1 cellular context compared by ENCODE assay signal in genomic region chr3:153161714-153162512, GRCh38.
TF ChIP-seq lines count a peak whose summit lies in the region.

RAP2B (plus strand) TSS chr3:153162226; CDS start chr3:153162694, 468 bp downstream.

TF ChIP-seq in K562, 482 proteins besides CTCF, POLR2A, EP300 and RAD21 (continued from another document and continues in another):
- TF ChIP-seq, protein P1, sequence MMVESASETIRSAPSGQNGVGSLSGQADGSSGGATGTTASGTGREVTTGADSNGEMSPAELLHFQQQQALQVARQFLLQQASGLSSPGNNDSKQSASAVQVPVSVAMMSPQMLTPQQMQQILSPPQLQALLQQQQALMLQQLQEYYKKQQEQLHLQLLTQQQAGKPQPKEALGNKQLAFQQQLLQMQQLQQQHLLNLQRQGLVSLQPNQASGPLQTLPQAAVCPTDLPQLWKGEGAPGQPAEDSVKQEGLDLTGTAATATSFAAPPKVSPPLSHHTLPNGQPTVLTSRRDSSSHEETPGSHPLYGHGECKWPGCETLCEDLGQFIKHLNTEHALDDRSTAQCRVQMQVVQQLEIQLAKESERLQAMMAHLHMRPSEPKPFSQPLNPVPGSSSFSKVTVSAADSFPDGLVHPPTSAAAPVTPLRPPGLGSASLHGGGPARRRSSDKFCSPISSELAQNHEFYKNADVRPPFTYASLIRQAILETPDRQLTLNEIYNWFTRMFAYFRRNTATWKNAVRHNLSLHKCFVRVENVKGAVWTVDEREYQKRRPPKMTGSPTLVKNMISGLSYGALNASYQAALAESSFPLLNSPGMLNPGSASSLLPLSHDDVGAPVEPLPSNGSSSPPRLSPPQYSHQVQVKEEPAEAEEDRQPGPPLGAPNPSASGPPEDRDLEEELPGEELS (CRISPR knock-in tag; IDR thresholded peaks at IDR 0.05; ENCODE audit: borderline replicate concordance), result no peak; the same call in 1 of the 2 replicates
- no peak for TF ChIP-seq SRSF9 (IDR thresholded peaks at IDR 0.05; ENCODE audit: borderline replicate concordance, low read depth, low read length)
- no peak for TF ChIP-seq ZNF717 (CRISPR knock-in tag; IDR thresholded peaks at IDR 0.05)
- TF ChIP-seq ZNF785 (CRISPR knock-in tag; IDR thresholded peaks at IDR 0.05), result no peak
- no peak for TF ChIP-seq JUNB (CRISPR knock-in tag; conservative IDR thresholded peaks at IDR 0.05)
- TF ChIP-seq MCM2 (IDR thresholded peaks at IDR 0.05; ENCODE audit: low read depth), result no peak
- no peak for TF ChIP-seq IFI16 (CRISPR knock-in tag; IDR thresholded peaks at IDR 0.05)
- peak; percentile 28; the same call in 1 of the 2 replicates for TF ChIP-seq TFAP4 (CRISPR knock-in tag; IDR thresholded peaks at IDR 0.05; ENCODE audit: borderline replicate concordance)
- TF ChIP-seq NCOA6 (IDR thresholded peaks at IDR 0.05), result no peak
- TF ChIP-seq SAFB2 (IDR thresholded peaks at IDR 0.05; ENCODE audit: borderline replicate concordance, low read depth, low read length, severe bottlenecking), result no peak
- TF ChIP-seq FOS (IDR thresholded peaks at IDR 0.05; ENCODE audit: extremely low read depth, insufficient read length), result no peak
- no peak for TF ChIP-seq TBL1XR1 (IDR thresholded peaks at IDR 0.05; ENCODE audit: low read length in 2 of 2)
- no peak for TF ChIP-seq BCL6 (CRISPR knock-in tag; IDR thresholded peaks at IDR 0.05)
- no peak for TF ChIP-seq USF2 (CRISPR knock-in tag; IDR thresholded peaks at IDR 0.05)
- TF ChIP-seq ETV6 (IDR thresholded peaks at IDR 0.05; ENCODE audit: borderline replicate concordance in 1 of 2, low read depth in 2 of 2, low read length in 1 of 2), result no peak
- peak; percentile 42; the same call in 1 of the 2 replicates for TF ChIP-seq ETV6 (CRISPR knock-in tag; IDR thresholded peaks at IDR 0.05; ENCODE audit: borderline replicate concordance)
- TF ChIP-seq, protein P2, sequence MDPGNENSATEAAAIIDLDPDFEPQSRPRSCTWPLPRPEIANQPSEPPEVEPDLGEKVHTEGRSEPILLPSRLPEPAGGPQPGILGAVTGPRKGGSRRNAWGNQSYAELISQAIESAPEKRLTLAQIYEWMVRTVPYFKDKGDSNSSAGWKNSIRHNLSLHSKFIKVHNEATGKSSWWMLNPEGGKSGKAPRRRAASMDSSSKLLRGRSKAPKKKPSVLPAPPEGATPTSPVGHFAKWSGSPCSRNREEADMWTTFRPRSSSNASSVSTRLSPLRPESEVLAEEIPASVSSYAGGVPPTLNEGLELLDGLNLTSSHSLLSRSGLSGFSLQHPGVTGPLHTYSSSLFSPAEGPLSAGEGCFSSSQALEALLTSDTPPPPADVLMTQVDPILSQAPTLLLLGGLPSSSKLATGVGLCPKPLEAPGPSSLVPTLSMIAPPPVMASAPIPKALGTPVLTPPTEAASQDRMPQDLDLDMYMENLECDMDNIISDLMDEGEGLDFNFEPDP (CRISPR knock-in tag; IDR thresholded peaks at IDR 0.05), result no peak
- no peak for TF ChIP-seq NCOA1 (IDR thresholded peaks at IDR 0.05; ENCODE audit: low read depth)
- TF ChIP-seq TGIF2 (CRISPR knock-in tag; IDR thresholded peaks at IDR 0.05), result no peak; the same call in 1 of the 2 replicates
- no peak for TF ChIP-seq ZNF174 (CRISPR knock-in tag; IDR thresholded peaks at IDR 0.05)
- peak; percentile 95 for TF ChIP-seq TAF1 (IDR thresholded peaks at IDR 0.05; ENCODE audit: control insufficient read depth, extremely low read depth, insufficient read depth, low read length, severe bottlenecking)
- TF ChIP-seq ZNF165 (CRISPR knock-in tag; IDR thresholded peaks at IDR 0.05; ENCODE audit: borderline replicate concordance), result no peak
- TF ChIP-seq GMEB1 (CRISPR knock-in tag; IDR thresholded peaks at IDR 0.05), result peak; percentile 50; the same call in 1 of the 2 replicates
- no peak; the same call in 1 of the 2 replicates for TF ChIP-seq ARID4B (CRISPR knock-in tag; IDR thresholded peaks at IDR 0.05)
- TF ChIP-seq NR2C2 (CRISPR knock-in tag; IDR thresholded peaks at IDR 0.05), result no peak
- no peak; the same call in none of the 2 replicates for TF ChIP-seq NR2C2 (tag; IDR thresholded peaks at IDR 0.05)
- TF ChIP-seq, protein P3, sequence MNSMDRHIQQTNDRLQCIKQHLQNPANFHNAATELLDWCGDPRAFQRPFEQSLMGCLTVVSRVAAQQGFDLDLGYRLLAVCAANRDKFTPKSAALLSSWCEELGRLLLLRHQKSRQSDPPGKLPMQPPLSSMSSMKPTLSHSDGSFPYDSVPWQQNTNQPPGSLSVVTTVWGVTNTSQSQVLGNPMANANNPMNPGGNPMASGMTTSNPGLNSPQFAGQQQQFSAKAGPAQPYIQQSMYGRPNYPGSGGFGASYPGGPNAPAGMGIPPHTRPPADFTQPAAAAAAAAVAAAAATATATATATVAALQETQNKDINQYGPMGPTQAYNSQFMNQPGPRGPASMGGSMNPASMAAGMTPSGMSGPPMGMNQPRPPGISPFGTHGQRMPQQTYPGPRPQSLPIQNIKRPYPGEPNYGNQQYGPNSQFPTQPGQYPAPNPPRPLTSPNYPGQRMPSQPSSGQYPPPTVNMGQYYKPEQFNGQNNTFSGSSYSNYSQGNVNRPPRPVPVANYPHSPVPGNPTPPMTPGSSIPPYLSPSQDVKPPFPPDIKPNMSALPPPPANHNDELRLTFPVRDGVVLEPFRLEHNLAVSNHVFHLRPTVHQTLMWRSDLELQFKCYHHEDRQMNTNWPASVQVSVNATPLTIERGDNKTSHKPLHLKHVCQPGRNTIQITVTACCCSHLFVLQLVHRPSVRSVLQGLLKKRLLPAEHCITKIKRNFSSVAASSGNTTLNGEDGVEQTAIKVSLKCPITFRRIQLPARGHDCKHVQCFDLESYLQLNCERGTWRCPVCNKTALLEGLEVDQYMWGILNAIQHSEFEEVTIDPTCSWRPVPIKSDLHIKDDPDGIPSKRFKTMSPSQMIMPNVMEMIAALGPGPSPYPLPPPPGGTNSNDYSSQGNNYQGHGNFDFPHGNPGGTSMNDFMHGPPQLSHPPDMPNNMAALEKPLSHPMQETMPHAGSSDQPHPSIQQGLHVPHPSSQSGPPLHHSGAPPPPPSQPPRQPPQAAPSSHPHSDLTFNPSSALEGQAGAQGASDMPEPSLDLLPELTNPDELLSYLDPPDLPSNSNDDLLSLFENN (IDR thresholded peaks at IDR 0.05; ENCODE audit: low read depth in 2 of 2, low read length in 2 of 2), result 0 out of 4 replicates have a peak, but pooled peaks of 1 of the 2 experiments have one; percentile 19
- no peak for TF ChIP-seq CEBPB (tag; IDR thresholded peaks at IDR 0.05)
- no peak for TF ChIP-seq SREBF2 (CRISPR knock-in tag; IDR thresholded peaks at IDR 0.05)
- TF ChIP-seq IRF2 (CRISPR knock-in tag; IDR thresholded peaks at IDR 0.05), result no peak
- no peak for TF ChIP-seq NBN (IDR thresholded peaks at IDR 0.05; ENCODE audit: low read depth)
- TF ChIP-seq RBM34 (IDR thresholded peaks at IDR 0.05; ENCODE audit: borderline replicate concordance, insufficient read depth, low read length), result no peak
- no peak for TF ChIP-seq HDAC6 (IDR thresholded peaks at IDR 0.05; ENCODE audit: low read depth, low read length)
- no peak for TF ChIP-seq ASH1L (IDR thresholded peaks at IDR 0.05; ENCODE audit: borderline replicate concordance, low read depth, partially characterized antibody)
- no peak for TF ChIP-seq ATF4 (CRISPR knock-in tag; IDR thresholded peaks at IDR 0.05)
- TF ChIP-seq ATF2 (CRISPR knock-in tag; IDR thresholded peaks at IDR 0.05), result no peak
- no peak for TF ChIP-seq CAMTA2 (CRISPR knock-in tag; conservative IDR thresholded peaks at IDR 0.05)
- no peak for TF ChIP-seq PCBP2 (IDR thresholded peaks at IDR 0.05; ENCODE audit: low read depth, low read length, poor library complexity, severe bottlenecking)
- TF ChIP-seq KLF6 (CRISPR knock-in tag; IDR thresholded peaks at IDR 0.05; ENCODE audit: borderline replicate concordance), result no peak
- TF ChIP-seq PCBP1 (IDR thresholded peaks at IDR 0.05; ENCODE audit: low read depth, low read length, poor library complexity, severe bottlenecking), result peak; percentile 28
- TF ChIP-seq, protein P4, sequence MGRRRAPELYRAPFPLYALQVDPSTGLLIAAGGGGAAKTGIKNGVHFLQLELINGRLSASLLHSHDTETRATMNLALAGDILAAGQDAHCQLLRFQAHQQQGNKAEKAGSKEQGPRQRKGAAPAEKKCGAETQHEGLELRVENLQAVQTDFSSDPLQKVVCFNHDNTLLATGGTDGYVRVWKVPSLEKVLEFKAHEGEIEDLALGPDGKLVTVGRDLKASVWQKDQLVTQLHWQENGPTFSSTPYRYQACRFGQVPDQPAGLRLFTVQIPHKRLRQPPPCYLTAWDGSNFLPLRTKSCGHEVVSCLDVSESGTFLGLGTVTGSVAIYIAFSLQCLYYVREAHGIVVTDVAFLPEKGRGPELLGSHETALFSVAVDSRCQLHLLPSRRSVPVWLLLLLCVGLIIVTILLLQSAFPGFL (CRISPR knock-in tag; IDR thresholded peaks at IDR 0.05), result no peak
- no peak for TF ChIP-seq KAT8 (IDR thresholded peaks at IDR 0.05; ENCODE audit: low read depth)
- TF ChIP-seq POLR2AphosphoS2 (IDR thresholded peaks at IDR 0.05; ENCODE audit: low read length), result no peak
- TF ChIP-seq SMAD1 (IDR thresholded peaks at IDR 0.05; ENCODE audit: low read depth, low read length, partially characterized antibody), result peak; percentile 72
